Comparison of ENCODE assay signal across 11 cellular contexts in the genomic region with DNA sequence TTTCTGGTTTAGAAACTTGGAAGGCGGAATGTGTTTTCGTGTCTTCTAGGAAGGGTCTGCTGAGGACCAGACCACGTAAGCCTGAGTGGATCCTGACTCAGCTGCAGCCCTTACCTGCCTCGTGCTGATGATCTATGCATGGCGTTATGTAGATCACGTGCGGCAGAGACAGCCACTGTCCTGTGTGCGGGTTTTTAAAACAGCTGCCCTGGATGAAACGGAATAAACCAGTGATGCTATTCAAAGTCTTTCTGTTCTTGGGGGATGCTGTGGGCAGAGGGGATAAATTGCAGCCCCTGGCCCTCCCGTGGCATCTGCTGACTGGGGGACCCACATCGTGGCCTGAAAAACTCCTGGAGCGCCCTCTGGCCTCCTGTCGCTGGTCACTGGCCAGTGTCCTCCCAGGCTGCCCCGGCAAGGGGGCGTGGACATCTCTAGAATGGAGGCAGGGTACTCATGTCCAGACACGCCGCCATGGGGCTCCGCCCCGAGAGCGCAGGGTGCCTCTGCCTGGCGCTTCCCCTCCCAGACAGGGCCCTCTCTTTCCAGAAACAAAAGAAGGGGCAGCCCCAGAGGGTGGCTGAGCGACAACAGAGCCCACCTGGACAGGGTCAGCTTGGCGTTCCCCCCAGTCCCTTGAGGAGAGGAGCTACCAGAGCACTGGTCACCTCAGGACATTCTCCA. TPM values are rescaled to one million over a fixed set of nuclear protein-coding genes. Genes with fewer than 3 reads are reported as not detected.
DNase-seq lines count a peak whose midpoint lies in the region; ATAC-seq, FAIRE-seq and TF ChIP-seq lines count a peak whose summit lies in the region.
"Had no signal": no experiment of that assay in that cellular context is flagged by ENCODE, and none has a peak within 500 bp of the region (broad histone marks: within the 10 kb centered on the region; RNA-seq: fewer than 3 reads in every experiment).

No MANE protein-coding gene starts in this region.

- DNase-seq in GM12892 (ENCODE audit: insufficient read length), result no peak
- DNase-seq in NCI-H526 treated with DMSO at 0.1 percent for 48 hours (lab: John Stamatoyannopoulos, UW), result peak; percentile 60
- DNase-seq in ecto neural progenitor cell (ENCODE audit: low spot score), result peak; percentile 81
- peak; percentile 65 for DNase-seq in neural crest cell (ENCODE audit: low read depth, low spot score)
- no peak for DNase-seq in cortex of kidney (lab: John Stamatoyannopoulos, UW)
- DNase-seq in germinal center (ENCODE audit: low spot score), result no peak
- DNase-seq in SIG-M5 (lab: John Stamatoyannopoulos, UW), result no peak
- DNase-seq: effector memory CD4-positive, alpha-beta T cell; nucleus accumbens; stimulated activated CD4-positive, alpha-beta T cell treated with anti-CD3 and anti-CD28 coated beads, Interleukin-4, amount 100 ng/mL, for 4 hours had no signal

- H3K27ac Mint-ChIP-seq in neural crest cell (ENCODE audit: unreplicated experiment), result no peak overlapping the region

- H3K4me1 Mint-ChIP-seq in neural crest cell, result peaks cover 11% of the 10 kb centered on the region

- H3K36me3 Mint-ChIP-seq in neural crest cell (ENCODE audit: low read depth), result peaks cover 2% of the 10 kb centered on the region

- H3K9me3 Mint-ChIP-seq in neural crest cell, result no peaks in the 10 kb centered on the region

- peak; percentile 21; the same call in 1 of the 2 replicates for TF ChIP-seq POLR2A in GM12892 (IDR thresholded peaks at IDR 0.05; ENCODE audit: low read depth, low read length)

- TF ChIP-seq CTCF in neural crest cell (conservative IDR thresholded peaks at IDR 0.05), result no peak

- H3K27me3 Mint-ChIP-seq in neural crest cell (ENCODE audit: low read depth), result no peaks in the 10 kb centered on the region

- ATAC-seq in HG03280 (IDR thresholded peaks at IDR 0.05; ENCODE audit: unreplicated experiment), result no peak

- no peak for FAIRE-seq in GM12892 (lab: Jason Lieb, UNC)

- H3K4me3 Mint-ChIP-seq in neural crest cell, result peak overlapping the region; percentile 71

RNA-seq across cellular contexts. Expression of a gene that starts 13.2 kb away (rescaled TPM):
- polyA plus RNA-seq in GM12892 (2012; ENCODE audit: missing spikeins), result 3.7 TPM
- 16.9 and 20.6 TPM in 2 replicates for total RNA-seq in neural crest cell

RNA-seq across cellular contexts. Expression of a gene that starts 13.3 kb away (rescaled TPM):
- polyA plus RNA-seq in GM12892 (2012; ENCODE audit: missing spikeins), result 7.2 TPM
- total RNA-seq in neural crest cell, result 36.7 and 43.2 TPM in 2 replicates

RNA-seq across cellular contexts. Expression of a gene that starts 18.1 kb away (rescaled TPM):
- polyA plus RNA-seq in GM12892 (2012; ENCODE audit: missing spikeins), result 11.9 TPM
- 48.5 and 51.3 TPM in 2 replicates for total RNA-seq in neural crest cell

RNA-seq across cellular contexts. Expression of a gene that starts 27.2 kb away (rescaled TPM):
- 60.1 TPM for polyA plus RNA-seq in GM12892 (2012; ENCODE audit: missing spikeins)
- total RNA-seq in neural crest cell, result 61.1 and 62.1 TPM in 2 replicates

RNA-seq across cellular contexts. Expression of a gene that starts 55.4 kb away (rescaled TPM):
- 25.2 TPM for polyA plus RNA-seq in GM12892 (2012; ENCODE audit: missing spikeins)
- 38.3 and 41.9 TPM in 2 replicates for total RNA-seq in neural crest cell

Comparison
In these comparisons a context has a peak if more than half of its experiments do, and no peak if none do; other contexts are left out.
1. DNase-seq: peak in NCI-H526 treated with DMSO at 0.1 percent for 48 hours (single experiment), ecto neural progenitor cell (single experiment) and neural crest cell (single experiment); none in GM12892 (single experiment), cortex of kidney (single experiment), germinal center (single experiment) and SIG-M5 (single experiment).